In genomic region chr12:118979763-118980406, GRCh38 we compare ENCODE assay signal across 8 cellular contexts. TPM values are rescaled to one million over a fixed set of nuclear protein-coding genes. Genes with fewer than 3 reads are reported as not detected.
DNase-seq lines count a peak whose midpoint lies in the region; ATAC-seq and TF ChIP-seq lines count a peak whose summit lies in the region.

No MANE protein-coding gene starts in this region.

- in situ Hi-C loops in brain microvascular endothelial cell (cut with HindIII; ENCODE audit: low pct_ligation_motif_present, low sequenced_read_pairs): no loop called here

- peak; percentile 43 for ATAC-seq in HG03520 (IDR thresholded peaks at IDR 0.05; ENCODE audit: unreplicated experiment)
- ATAC-seq in thoracic aorta (ENCODE audit: insufficient number of reproducible peaks, low FRiP score, low read depth): no peak
- no peak for ATAC-seq in GM21526 (IDR thresholded peaks at IDR 0.05; ENCODE audit: low FRiP score, unreplicated experiment)

- H3K4me1 ChIP-seq in thoracic aorta (ENCODE audit: control insufficient read depth in 1 of 2, low read depth in 2 of 2): no peaks in the 10 kb centered on the region

- no peaks in the 10 kb centered on the region for H3K9me3 ChIP-seq in thoracic aorta

- H3K4me3 ChIP-seq in brain microvascular endothelial cell (ENCODE audit: low read depth, low read length) (no peak overlapping the region), thoracic aorta (no peak overlapping the region)

- no peak overlapping the region for H3K27ac ChIP-seq in brain microvascular endothelial cell
- H3K27ac ChIP-seq in thoracic aorta: no peak overlapping the region

- H3K36me3 ChIP-seq in brain microvascular endothelial cell (replicated peaks) (no peaks in the 10 kb centered on the region), thoracic aorta (no peaks in the 10 kb centered on the region)

- TF ChIP-seq CTCF in brain microvascular endothelial cell (IDR thresholded peaks at IDR 0.05; ENCODE audit: low read depth, low read length, missing control alignments): peak; percentile 70
- TF ChIP-seq CTCF in thoracic aorta (IDR thresholded peaks at IDR 0.05): peak; percentile 35

- peaks cover 5% of the 10 kb centered on the region for H3K27me3 ChIP-seq in brain microvascular endothelial cell (replicated peaks)
- no peaks in the 10 kb centered on the region for H3K27me3 ChIP-seq in thoracic aorta (replicated peaks; ENCODE audit: insufficient read depth)

- DNase-seq in NCI-H1417 (lab: John Stamatoyannopoulos, UW): peak; percentile 7 to 95 (median 60)
- DNase-seq in NCI-H1417 treated with DMSO at 0.1 percent for 48 hours (lab: John Stamatoyannopoulos, UW): no peak
- DNase-seq in NCI-H526 treated with DMSO at 0.1 percent for 48 hours (lab: John Stamatoyannopoulos, UW): peak; percentile 33
- DNase-seq in brain microvascular endothelial cell: peak; percentile 15
- peak; percentile 88 for DNase-seq in islet precursor cell
- DNase-seq in thoracic aorta (ENCODE audit: low spot score): no peak

RNA-seq across cellular contexts. Expression of gene SRRM4, which starts 1.5 kb away (rescaled TPM):
- total RNA-seq in thoracic aorta: under 1 TPM in 1 of 2 donors, not detected in 1; 0.21 TPM

Comparison
In these comparisons a context has a peak if more than half of its experiments do, and no peak if none do; other contexts are left out.
1. DNase-seq: peak in NCI-H1417 (3 of 3), NCI-H526 treated with DMSO at 0.1 percent for 48 hours (single experiment), brain microvascular endothelial cell (single experiment) and islet precursor cell (single experiment); none in NCI-H1417 treated with DMSO at 0.1 percent for 48 hours (single experiment) and thoracic aorta (single experiment).